Comparison of ENCODE assay signal across 9 cellular contexts in the genomic region with DNA sequence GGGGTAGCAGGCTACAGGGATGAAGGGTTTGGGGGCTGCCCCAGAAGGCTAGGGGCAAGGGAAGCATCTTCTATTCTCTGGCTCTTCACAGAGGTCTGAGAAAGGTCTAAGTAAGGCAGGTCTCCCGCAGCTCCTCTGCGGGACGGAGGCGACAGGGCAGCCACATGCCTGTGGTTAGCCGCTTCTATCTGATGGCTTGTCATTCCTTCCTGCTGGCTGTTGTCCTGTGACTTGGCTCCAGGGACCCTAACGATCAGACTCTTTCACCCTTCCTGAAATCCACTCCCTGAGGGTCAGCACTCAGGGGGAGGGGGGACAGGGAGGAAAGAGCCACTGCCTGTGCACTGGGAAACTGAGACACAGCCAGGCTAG. TPM values are rescaled to one million over a fixed set of nuclear protein-coding genes. Genes with fewer than 3 reads are reported as not detected.
DNase-seq lines count a peak whose midpoint lies in the region; ATAC-seq and TF ChIP-seq lines count a peak whose summit lies in the region.
"Had no signal": no experiment of that assay in that cellular context is flagged by ENCODE, and none has a peak within 500 bp of the region (broad histone marks: within the 10 kb centered on the region; RNA-seq: fewer than 3 reads in every experiment).

No MANE protein-coding gene starts in this region.

- H3K36me3 ChIP-seq in H7 (replicated peaks; ENCODE audit: control insufficient read depth, insufficient read depth, low read length) (no peaks in the 10 kb centered on the region), Panc1 (ENCODE audit: control insufficient read depth, insufficient read depth, low read length) (no peaks in the 10 kb centered on the region)

- ATAC-seq in Panc1: peak; percentile 46
- no peak for ATAC-seq in omental fat pad (ENCODE audit: low FRiP score)

- H3K9me3 ChIP-seq in Panc1 (ENCODE audit: control insufficient read depth, insufficient read depth, low read depth, low read length): no peaks in the 10 kb centered on the region

- peak; percentile 38 for DNase-seq in H7
- no peak for DNase-seq in Panc1 (ENCODE audit: low read depth, low spot score)
- DNase-seq in ecto neural progenitor cell (ENCODE audit: low spot score): peak; percentile 37
- peak; percentile 56 for DNase-seq in stimulated activated CD8-positive, alpha-beta memory T cell treated with anti-CD3 and anti-CD28 coated beads, Interleukin-4, amount 100 ng/mL, for 48 hours
- no peak for DNase-seq in omental fat pad (ENCODE audit: low spot score)
- DNase-seq in RKO (ENCODE audit: low spot score): no peak
- no peak for DNase-seq in GM20000 (ENCODE audit: low spot score)
- DNase-seq: NCI-H524 treated with DMSO at 0.1 percent for 48 hours had no signal

- no peaks in the 10 kb centered on the region for H3K27me3 ChIP-seq in H7 (ENCODE audit: control insufficient read depth, insufficient read depth, low read length)
- H3K27me3 ChIP-seq in Panc1 (ENCODE audit: control insufficient read depth, insufficient read depth, low read length): no peaks in the 10 kb centered on the region

- no peak overlapping the region for H3K27ac ChIP-seq in Panc1 (ENCODE audit: low read length)

- peaks cover 3% of the 10 kb centered on the region; the same call in 1 of the 2 replicates for H3K4me1 ChIP-seq in Panc1 (ENCODE audit: control insufficient read depth, insufficient read depth, low read length)

- in situ Hi-C loops in Panc1 (cut with HindIII; ENCODE audit: low pct_unique_long_range_greater_than_20kb, low sequenced_read_pairs): no loop called here

- CTCF ChIA-PET in Panc1 (lab: Charles Lee): no interaction called here

- intact Hi-C loops in Panc1 (cut with micrococcal nuclease; ENCODE audit: unreplicated experiment): no loop called here

- no peak for TF ChIP-seq CTCF in Panc1 (IDR thresholded peaks at IDR 0.05)
- TF ChIP-seq CTCF in omental fat pad (IDR thresholded peaks at IDR 0.05): no peak
- no peak for TF ChIP-seq CTCF in GM20000 (IDR thresholded peaks at IDR 0.05; ENCODE audit: extremely low read depth, missing control alignments)

- H3K4me3 ChIP-seq in H7 (ENCODE audit: insufficient read depth, low read depth, low read length): no peak overlapping the region
- H3K4me3 ChIP-seq in Panc1 (ENCODE audit: low read depth in 2 of 2, low read length in 2 of 2): no peak overlapping the region

- BruUV-seq in Panc1 (replicated peaks; lab: Mats Ljungman, UMichigan): no TSS peak

- POLR2A ChIA-PET in Panc1 (lab: Charles Lee): no interaction called here

RNA-seq across cellular contexts. Expression of gene CST7, which starts 0.7 kb away (rescaled TPM):
- not detected in 2 replicates for total RNA-seq in H7 (2014; rRNA removed; shearing (Covaris generic))
- not detected for total RNA-seq in Panc1 (2021; ENCODE audit: unreplicated experiment)
- not detected for polyA plus RNA-seq in Panc1 (2012; ENCODE audit: insufficient read length)
- total RNA-seq in omental fat pad: 10 to 100 TPM in 2 of 4 donors, 1 to 10 TPM in 2; 6.4 to 20.5 (median 12.2) TPM
- total RNA-seq: pulmonary artery endothelial cell had no signal

RNA-seq across cellular contexts. Expression of gene APMAP, which starts 42.8 kb away (rescaled TPM):
- 63.5 and 69.0 TPM in 2 replicates for total RNA-seq in H7 (2014; rRNA removed; shearing (Covaris generic))
- total RNA-seq in Panc1 (2021; ENCODE audit: unreplicated experiment) (165 TPM), omental fat pad (100 to 1,000 TPM in 3 of 4 donors, 10 to 100 TPM in 1; 85.3 to 337 (median 163) TPM)
- 147 TPM for polyA plus RNA-seq in Panc1 (2012; ENCODE audit: insufficient read length)

Comparison
In these comparisons a context has a peak if more than half of its experiments do, and no peak if none do; other contexts are left out.
1. DNase-seq: peak in H7 (single experiment), ecto neural progenitor cell (single experiment) and stimulated activated CD8-positive, alpha-beta memory T cell treated with anti-CD3 and anti-CD28 coated beads, Interleukin-4, amount 100 ng/mL, for 48 hours (single experiment); none in Panc1 (single experiment), omental fat pad (single experiment), RKO (single experiment) and GM20000 (single experiment).